Comparison of ENCODE assay signal across 14 cellular contexts in genomic region chr15:101372149-101372577, GRCh38.
DNase-seq lines count a peak whose midpoint lies in the region; ATAC-seq and TF ChIP-seq lines count a peak whose summit lies in the region.
"Had no signal": no experiment of that assay in that cellular context is flagged by ENCODE, and none has a peak within 500 bp of the region (broad histone marks: within the 10 kb centered on the region; RNA-seq: fewer than 3 reads in every experiment).

No MANE protein-coding gene starts in this region.

- in situ Hi-C loops in brain microvascular endothelial cell (cut with HindIII; ENCODE audit: low pct_ligation_motif_present, low sequenced_read_pairs), result no loop called here
- in situ Hi-C loops in transverse colon (cut with MboI; ENCODE audit: low pct_ligation_motif_present in 1 of 4, low pct_unique_long_range_greater_than_20kb in 1 of 4, low sequenced_read_pairs in 3 of 4), result no loop called here
- in situ Hi-C loops in HAP-1 (cut with MboI; ENCODE audit: low sequenced_read_pairs), result no loop called here

- no peak overlapping the region for H3K4me3 Mint-ChIP-seq in GM23338

- no peaks in the 10 kb centered on the region for H3K9me3 ChIP-seq in hepatocyte (ENCODE audit: low read depth)
- no peaks in the 10 kb centered on the region for H3K9me3 ChIP-seq in transverse colon
- no peaks in the 10 kb centered on the region for H3K9me3 ChIP-seq in HAP-1

- intact Hi-C loops in transverse colon (cut with DNase I; ENCODE audit: low total_unique reads), result no loop called here

- peaks cover 13% of the 10 kb centered on the region for H3K4me1 ChIP-seq in GM23338 (ENCODE audit: insufficient read depth)
- H3K4me1 ChIP-seq in hepatocyte (ENCODE audit: insufficient read depth), result peaks cover 11% of the 10 kb centered on the region
- peaks cover 9 to 23% (median 18%) of the 10 kb centered on the region in 4 donors for H3K4me1 ChIP-seq in transverse colon
- no peaks in the 10 kb centered on the region for H3K4me1 ChIP-seq in HAP-1

- H4K20me1 ChIP-seq in GM23338 (replicated peaks; ENCODE audit: insufficient read depth) (no peaks in the 10 kb centered on the region), hepatocyte (ENCODE audit: insufficient read depth, poor library complexity, severe bottlenecking) (no peaks in the 10 kb centered on the region)

- H3K4me3 ChIP-seq in GM23338, result no peak overlapping the region
- no peak overlapping the region for H3K4me3 ChIP-seq in brain microvascular endothelial cell (ENCODE audit: low read depth, low read length)
- H3K4me3 ChIP-seq in hepatocyte, result no peak overlapping the region
- no peak overlapping the region for H3K4me3 ChIP-seq in transverse colon
- no peak overlapping the region for H3K4me3 ChIP-seq in HAP-1
- H3K4me3 ChIP-seq: PC-9 had no signal

- no peak for ATAC-seq in GM23338
- no peak for ATAC-seq in GM18867 (IDR thresholded peaks at IDR 0.05; ENCODE audit: unreplicated experiment)

- H3F3A ChIP-seq in GM23338 (replicated peaks; ENCODE audit: low read depth), result no peaks in the 10 kb centered on the region

- peaks cover 1% of the 10 kb centered on the region for H3K27me3 Mint-ChIP-seq in GM23338 (ENCODE audit: insufficient read depth, low read depth, poor library complexity)

- H3K79me2 ChIP-seq in GM23338 (replicated peaks; ENCODE audit: insufficient read depth) (no peaks in the 10 kb centered on the region), hepatocyte (no peaks in the 10 kb centered on the region)

- peak overlapping the region; percentile 83 for H3K4me2 ChIP-seq in GM23338
- H3K4me2 ChIP-seq in hepatocyte, result peak overlapping the region; percentile 44
- H3K4me2 ChIP-seq: PC-9 had no signal

- TF ChIP-seq CTCF in GM23338 (conservative IDR thresholded peaks at IDR 0.05; ENCODE audit: low read depth in 2 of 2), result no peak
- no peak for TF ChIP-seq CTCF in brain microvascular endothelial cell (IDR thresholded peaks at IDR 0.05; ENCODE audit: low read depth, low read length, missing control alignments)
- TF ChIP-seq CTCF in hepatocyte (IDR thresholded peaks at IDR 0.05; ENCODE audit: poor library complexity), result no peak
- TF ChIP-seq CTCF in transverse colon (IDR thresholded peaks at IDR 0.05), result no peak

- 49% methylated on average over 13 of the region's 13 CpGs for WGBS in hepatocyte (ENCODE audit: low lambda C conversion rate, missing lambda C conversion rate)
- WGBS in transverse colon (ENCODE audit: low coverage in 1 of 2), 2 donors, result 14 to 38% methylated on average over 3 to 13 of the region's 13 CpGs

- H3K9me2 ChIP-seq in GM23338 (ENCODE audit: insufficient read depth) (no peaks in the 10 kb centered on the region), hepatocyte (replicated peaks; ENCODE audit: insufficient read depth) (no peaks in the 10 kb centered on the region)

- no peaks in the 10 kb centered on the region for H3K36me3 Mint-ChIP-seq in GM23338 (ENCODE audit: low read depth)

- TF ChIP-seq EP300 in transverse colon (IDR thresholded peaks at IDR 0.05; ENCODE audit: low read depth), result no peak

- H3K36me3 ChIP-seq in GM23338 (ENCODE audit: insufficient read depth), result no peaks in the 10 kb centered on the region
- H3K36me3 ChIP-seq in brain microvascular endothelial cell (replicated peaks), result no peaks in the 10 kb centered on the region
- no peaks in the 10 kb centered on the region for H3K36me3 ChIP-seq in hepatocyte (replicated peaks; ENCODE audit: insufficient read depth, low read depth)
- no peaks in the 10 kb centered on the region for H3K36me3 ChIP-seq in transverse colon
- no peaks in the 10 kb centered on the region for H3K36me3 ChIP-seq in HAP-1 (replicated peaks)

- no peak for DNase-seq in GM23338 (ENCODE audit: low spot score)
- peak; percentile 20 for DNase-seq in brain microvascular endothelial cell
- peak; percentile 35 for DNase-seq in hepatocyte (ENCODE audit: low spot score)
- peak; percentile 7 for DNase-seq in transverse colon
- no peak for DNase-seq in iPS-NIHi11 (ENCODE audit: low spot score)
- DNase-seq in HAP-1 (ENCODE audit: low spot score in 2 of 2), result no peak
- DNase-seq: effector memory CD4-positive, alpha-beta T cell; glutamatergic neuron; kidney glomerular epithelial cell; NCI-H146; NCI-H510A; PC-9; stimulated activated naive CD4-positive, alpha-beta T cell treated with Interleukin-2 at 50 U/mL for 16 hours had no signal

- H3K27ac ChIP-seq in GM23338 (ENCODE audit: low read depth) (no peak overlapping the region), brain microvascular endothelial cell (no peak overlapping the region), hepatocyte (no peak overlapping the region), transverse colon (no peak overlapping the region)
- H3K27ac ChIP-seq: PC-9 had no signal

- TF ChIP-seq POLR2A in transverse colon (IDR thresholded peaks at IDR 0.05), result no peak

- peaks cover 20% of the 10 kb centered on the region; the same call in 2 of the 3 replicates for H3K4me1 Mint-ChIP-seq in GM23338

- no peaks in the 10 kb centered on the region for H3K27me3 ChIP-seq in GM23338 (ENCODE audit: insufficient read depth)
- peaks cover 7% of the 10 kb centered on the region for H3K27me3 ChIP-seq in brain microvascular endothelial cell (replicated peaks)
- no peaks in the 10 kb centered on the region for H3K27me3 ChIP-seq in hepatocyte
- no peaks in the 10 kb centered on the region for H3K27me3 ChIP-seq in transverse colon
- no peaks in the 10 kb centered on the region for H3K27me3 ChIP-seq in HAP-1 (ENCODE audit: low read depth)

- H2AFZ ChIP-seq in GM23338 (peak overlapping the region; percentile 96), hepatocyte (no peak overlapping the region)
- H2AFZ ChIP-seq: PC-9 had no signal

- H3K27ac Mint-ChIP-seq in GM23338, result no peak overlapping the region; the same call in 1 of the 2 replicates

- H3K9me3 Mint-ChIP-seq in GM23338, result no peaks in the 10 kb centered on the region

TF ChIP-seq in GM23338, 12 proteins besides CTCF, POLR2A, EP300 and RAD21 (continues in another document):
- TF ChIP-seq REST (IDR thresholded peaks at IDR 0.05; ENCODE audit: unreplicated experiment) (no peak), JUNB (IDR thresholded peaks at IDR 0.05; ENCODE audit: unreplicated experiment) (no peak), CREB1 (CRISPR knock-in tag; IDR thresholded peaks at IDR 0.05; ENCODE audit: low read depth) (no peak), ETS1 (IDR thresholded peaks at IDR 0.05) (no peak), EZH2 (IDR thresholded peaks at IDR 0.05; ENCODE audit: low read depth, unreplicated experiment) (no peak), ZNF331 (CRISPR knock-in tag; IDR thresholded peaks at IDR 0.05; ENCODE audit: low read depth) (no peak)

Comparison
In these comparisons a context has a peak if more than half of its experiments do, and no peak if none do; other contexts are left out.
1. DNase-seq: peak in brain microvascular endothelial cell (single experiment), hepatocyte (single experiment) and transverse colon (single experiment); none in GM23338 (single experiment), iPS-NIHi11 (single experiment) and HAP-1 (0 of 2).